Comparison of ENCODE assay signal across 12 cellular contexts in genomic region chr4:126778348-126778747, GRCh38.
A peak's percentile ranks its signal among the peaks of the same experiment; 100 is the strongest.
DNase-seq lines count a peak whose midpoint lies in the region; TF ChIP-seq lines count a peak whose summit lies in the region.
"Had no signal": no experiment of that assay in that cellular context is flagged by ENCODE, and none has a peak within 500 bp of the region (broad histone marks: within the 10 kb centered on the region; RNA-seq: fewer than 3 reads in every experiment).

No MANE protein-coding gene starts in this region.

- DNase-seq in MCF 10A (ENCODE audit: unreplicated experiment) = peak; percentile 52
- no peak for DNase-seq in breast epithelium (ENCODE audit: low spot score in 2 of 2)
- peak; percentile 27 to 75 for DNase-seq in SW 1271 (lab: John Stamatoyannopoulos, UW)
- DNase-seq in fibroblast of peridontal ligament (ENCODE audit: extremely low read depth) = peak; percentile 82
- DNase-seq in activated gamma-delta T cell treated with Interleukin-2 at 50 U/mL for 16 hours = no peak
- DNase-seq in nephron progenitor cell = no peak
- no peak for DNase-seq in ACHN
- no peak for DNase-seq in stimulated activated naive CD4-positive, alpha-beta T cell (lab: John Stamatoyannopoulos, UW)
- DNase-seq: adrenal gland, kidney had no signal

- H3K27ac Mint-ChIP-seq in MCF 10A (ENCODE audit: low read depth, unreplicated experiment) (peak overlapping the region; percentile 70), nephron progenitor cell (no peak overlapping the region)

- H3K4me3 Mint-ChIP-seq in MCF 10A (ENCODE audit: unreplicated experiment) = peak overlapping the region; percentile 47
- H3K4me3 Mint-ChIP-seq in nephron progenitor cell = no peak overlapping the region
- H3K4me3 Mint-ChIP-seq: neural crest cell had no signal

- TF ChIP-seq CTCF in MCF 10A (IDR thresholded peaks at IDR 0.05; ENCODE audit: unreplicated experiment) = no peak
- no peak for TF ChIP-seq CTCF in breast epithelium (IDR thresholded peaks at IDR 0.05)
- no peak for TF ChIP-seq CTCF in nephron progenitor cell (IDR thresholded peaks at IDR 0.05)

- CTCF ChIA-PET in MCF 10A (lab: Yijun Ruan, JAX) = no interaction called here

- no peaks in the 10 kb centered on the region for H3K27me3 Mint-ChIP-seq in MCF 10A (ENCODE audit: insufficient read depth, unreplicated experiment)
- H3K27me3 Mint-ChIP-seq in nephron progenitor cell (ENCODE audit: low read depth, poor library complexity) = no peaks in the 10 kb centered on the region

- H3K27ac ChIP-seq in breast epithelium = no peak overlapping the region
- H3K27ac ChIP-seq: A549, adrenal gland had no signal

- BruUV-seq in MCF 10A (replicated peaks; lab: Mats Ljungman, UMichigan) = no TSS peak

- H3K27me3 ChIP-seq in breast epithelium = no peaks in the 10 kb centered on the region
- H3K27me3 ChIP-seq: adrenal gland had no signal

- H3K4me1 Mint-ChIP-seq in MCF 10A (ENCODE audit: insufficient read depth, unreplicated experiment) = peaks cover 19% of the 10 kb centered on the region
- no peaks in the 10 kb centered on the region for H3K4me1 Mint-ChIP-seq in nephron progenitor cell

- H3K9me3 ChIP-seq in breast epithelium = no peaks in the 10 kb centered on the region
- H3K9me3 ChIP-seq: A549, adrenal gland had no signal

- H3K36me3 ChIP-seq in breast epithelium = no peaks in the 10 kb centered on the region
- H3K36me3 ChIP-seq: adrenal gland had no signal

- no peak overlapping the region for H3K4me3 ChIP-seq in breast epithelium
- H3K4me3 ChIP-seq: A549, adrenal gland had no signal

- TF ChIP-seq POLR2A in breast epithelium (IDR thresholded peaks at IDR 0.05) = no peak

- intact Hi-C loops in MCF 10A (cut with micrococcal nuclease) (no loop called here), breast epithelium (cut with DNase I; ENCODE audit: low total_unique reads) (loop anchor here (10.0 kb wide), 1 partner anchor 1116 kb away; no protein-coding TSS in a partner anchor)

- H3K9me3 Mint-ChIP-seq in MCF 10A (ENCODE audit: unreplicated experiment) (no peaks in the 10 kb centered on the region), nephron progenitor cell (no peaks in the 10 kb centered on the region)
- H3K9me3 Mint-ChIP-seq: neural crest cell had no signal

- POLR2A ChIA-PET in MCF 10A (lab: Yijun Ruan, JAX) = interaction anchor here (0.9 to 1.0 kb wide), 2 partner anchors 10 to 15 kb away, joined by 3 to 4 read pairs; no protein-coding TSS in a partner anchor

- in situ Hi-C loops in ACHN (cut with HindIII; ENCODE audit: low pct_ligation_motif_present, low pct_unique_long_range_greater_than_20kb, low sequenced_read_pairs) = no loop called here

- no peaks in the 10 kb centered on the region for H3K4me1 ChIP-seq in breast epithelium
- H3K4me1 ChIP-seq: A549, adrenal gland had no signal

- no peaks in the 10 kb centered on the region for H3K36me3 Mint-ChIP-seq in MCF 10A (ENCODE audit: insufficient read depth, unreplicated experiment)
- H3K36me3 Mint-ChIP-seq in nephron progenitor cell (ENCODE audit: low read depth) = no peaks in the 10 kb centered on the region

Comparison
In these comparisons a context has a peak if more than half of its experiments do, and no peak if none do; other contexts are left out.
1. DNase-seq: peak in MCF 10A (single experiment), SW 1271 (2 of 2) and fibroblast of peridontal ligament (single experiment); none in breast epithelium (0 of 2), activated gamma-delta T cell treated with Interleukin-2 at 50 U/mL for 16 hours (single experiment), nephron progenitor cell (single experiment), ACHN (single experiment) and stimulated activated naive CD4-positive, alpha-beta T cell (0 of 6).